ENCODE assay signal across 29 cellular contexts in the genomic region with DNA sequence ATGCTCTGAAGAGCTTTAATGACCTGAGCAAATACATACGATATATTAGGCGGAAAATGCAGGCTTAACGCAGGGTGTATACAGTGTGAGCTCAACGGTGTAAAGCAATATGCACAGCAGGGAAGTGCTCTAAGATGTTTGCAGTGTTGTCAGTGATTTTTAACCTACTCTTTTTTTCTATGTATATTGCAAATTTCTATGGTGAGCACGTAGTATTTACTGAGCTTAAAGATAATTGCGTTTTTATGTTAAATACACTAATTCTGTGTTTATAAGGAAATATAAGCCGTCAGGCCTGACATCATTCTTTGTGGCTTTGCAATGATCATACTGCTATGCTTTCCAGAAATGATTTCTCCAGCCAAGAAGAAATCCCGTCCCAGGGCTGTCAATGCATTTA.
"Had no signal": no experiment of that assay in that cellular context is flagged by ENCODE, and none has a peak within 500 bp of the region (broad histone marks: within the 10 kb centered on the region; RNA-seq: fewer than 3 reads in every experiment).

No MANE protein-coding gene starts in this region.

- H3K27me3 ChIP-seq: body of pancreas, colonic mucosa, gastrocnemius medialis, pancreas had no signal

- H3K27ac ChIP-seq: body of pancreas, colonic mucosa, gastrocnemius medialis, left ventricle myocardium inferior, pancreas, prostate gland, skin epidermis had no signal

- H3K4me3 ChIP-seq: body of pancreas, colonic mucosa, gastrocnemius medialis, left ventricle myocardium inferior, lung, pancreas, prostate gland, skin epidermis had no signal

- H3K36me3 Mint-ChIP-seq: activated naive CD8-positive, alpha-beta T cell; type B pancreatic cell had no signal

- H3K36me3 ChIP-seq: colonic mucosa, gastrocnemius medialis, pancreas, prostate gland had no signal

- H3K9me3 ChIP-seq: body of pancreas, colonic mucosa, gastrocnemius medialis, left ventricle myocardium inferior, pancreas, prostate gland had no signal

- H3K4me1 Mint-ChIP-seq: activated CD4-positive, alpha-beta T cell treated with anti-CD3 and anti-CD28 coated beads for 36 hours; nephron progenitor cell; stimulated activated memory B cell treated with anti-CD40 and anti-IgM and Interleukin-4, amounts not matched to agents 10 μg/mL and 1 μg/mL and 100 μg/mL, for 72 hours; stimulated activated naive CD8-positive, alpha-beta T cell treated with anti-CD3 and anti-CD28 coated beads, Interleukin-15, amount 100 ng/mL, for 72 hours had no signal

- FAIRE-seq: endometrium, islet of Langerhans, pancreas had no signal

- H3K27ac Mint-ChIP-seq: activated CD4-positive, alpha-beta T cell treated with anti-CD3 and anti-CD28 coated beads for 36 hours; activated CD8-positive, alpha-beta T cell treated with anti-CD3 and anti-CD28 coated beads, Interleukin-2, amount 10 ng/mL, durations not matched to agents 7 days and 5 days; activated naive CD8-positive, alpha-beta T cell; naive B cell; nephron progenitor cell; stimulated activated memory B cell treated with anti-CD40 and anti-IgM and Interleukin-4, amounts not matched to agents 10 μg/mL and 1 μg/mL and 100 μg/mL, for 72 hours; stimulated activated naive CD8-positive, alpha-beta T cell treated with anti-CD3 and anti-CD28 coated beads, Interleukin-15, amount 100 ng/mL, for 72 hours; type B pancreatic cell had no signal

- H3K4me3 Mint-ChIP-seq: activated CD4-positive, alpha-beta T cell treated with anti-CD3 and anti-CD28 coated beads for 36 hours; activated CD8-positive, alpha-beta T cell treated with anti-CD3 and anti-CD28 coated beads, Interleukin-2, amount 10 ng/mL, durations not matched to agents 7 days and 5 days; activated naive CD8-positive, alpha-beta T cell; naive B cell; nephron progenitor cell; stimulated activated memory B cell treated with anti-CD40 and anti-IgM and Interleukin-4, amounts not matched to agents 10 μg/mL and 1 μg/mL and 100 μg/mL, for 72 hours; stimulated activated naive CD8-positive, alpha-beta T cell treated with anti-CD3 and anti-CD28 coated beads, Interleukin-15, amount 100 ng/mL, for 72 hours; type B pancreatic cell had no signal

- DNase-seq: activated CD4-positive, alpha-beta T cell treated with anti-CD3 and anti-CD28 coated beads for 36 hours; activated CD4-positive, CD25-positive, alpha-beta regulatory T cell; activated CD8-positive, alpha-beta T cell treated with anti-CD3 and anti-CD28 coated beads, Interleukin-2, amount 10 ng/mL, durations not matched to agents 7 days and 5 days; activated effector memory CD4-positive, alpha-beta T cell treated with Interleukin-2 at 50 U/mL for 16 hours; activated naive CD4-positive, alpha-beta T cell treated with Interleukin-2 at 50 U/mL for 16 hours; activated T-cell treated with anti-CD3 and anti-CD28 coated beads for 4 hours; anterior cingulate cortex; body of pancreas; colonic mucosa; effector CD8-positive, alpha-beta T cell; gastrocnemius medialis; glutamatergic neuron; left ventricle myocardium inferior; naive B cell; nephron progenitor cell; pancreas; retina; stimulated activated CD4-positive, alpha-beta T cell treated with anti-CD3 and anti-CD28 coated beads, Interleukin-4, amount 100 ng/mL, for 4 hours; stimulated activated CD8-positive, alpha-beta memory T cell treated with anti-CD3 and anti-CD28 coated beads, Interleukin-4, amount 100 ng/mL, for 48 hours; stimulated activated naive CD8-positive, alpha-beta T cell treated with anti-CD3 and anti-CD28 coated beads, Interleukin-15, amount 100 ng/mL, for 72 hours; substantia nigra had no signal

- H3K27me3 Mint-ChIP-seq: activated naive CD8-positive, alpha-beta T cell; stimulated activated memory B cell treated with anti-CD40 and anti-IgM and Interleukin-4, amounts not matched to agents 10 μg/mL and 1 μg/mL and 100 μg/mL, for 72 hours had no signal

- H3K4me1 ChIP-seq: body of pancreas, colonic mucosa, gastrocnemius medialis, pancreas, prostate gland had no signal

- H3K9me3 Mint-ChIP-seq: nephron progenitor cell; stimulated activated memory B cell treated with anti-CD40 and anti-IgM and Interleukin-4, amounts not matched to agents 10 μg/mL and 1 μg/mL and 100 μg/mL, for 72 hours; stimulated activated naive CD8-positive, alpha-beta T cell treated with anti-CD3 and anti-CD28 coated beads, Interleukin-15, amount 100 ng/mL, for 72 hours had no signal
